In genomic region chr5:62587737-62588136, GRCh38 we compare ENCODE assay signal across 22 cellular contexts. TPM values are rescaled to one million over a fixed set of nuclear protein-coding genes. Genes with fewer than 3 reads are reported as not detected.
DNase-seq lines count a peak whose midpoint lies in the region; ATAC-seq and TF ChIP-seq lines count a peak whose summit lies in the region.
"Had no signal": no experiment of that assay in that cellular context is flagged by ENCODE, and none has a peak within 500 bp of the region (broad histone marks: within the 10 kb centered on the region; RNA-seq: fewer than 3 reads in every experiment).

No MANE protein-coding gene starts in this region.

- H3K27ac Mint-ChIP-seq in activated CD4-positive, alpha-beta memory T cell treated with anti-CD3 and anti-CD28 coated beads, Interleukin-2, amount 10 ng/mL, durations not matched to agents 7 days and 5 days = peak overlapping the region; percentile 11
- H3K27ac Mint-ChIP-seq in activated CD4-positive, alpha-beta memory T cell treated with anti-CD3 and anti-CD28 coated beads for 36 hours = no peak overlapping the region
- no peak overlapping the region for H3K27ac Mint-ChIP-seq in activated CD8-positive, alpha-beta T cell treated with anti-CD3 and anti-CD28 coated beads, Interleukin-2, amount 10 ng/mL, durations not matched to agents 7 days and 5 days
- H3K27ac Mint-ChIP-seq: IgD-negative memory B cell, memory B cell, T-cell had no signal

- 0 out of 2 replicates have a peak, but pooled peaks cover 6% of the 10 kb centered on the region for H3K36me3 ChIP-seq in KMS-11 (ENCODE audit: insufficient read depth)
- H3K36me3 ChIP-seq in right lobe of liver = no peaks in the 10 kb centered on the region
- H3K36me3 ChIP-seq in right atrium auricular region = no peaks in the 10 kb centered on the region
- H3K36me3 ChIP-seq: gastrocnemius medialis, thoracic aorta had no signal

- no peak for DNase-seq in activated CD4-positive, alpha-beta memory T cell treated with anti-CD3 and anti-CD28 coated beads, Interleukin-2, amount 10 ng/mL, durations not matched to agents 7 days and 5 days
- no peak for DNase-seq in activated CD4-positive, alpha-beta memory T cell treated with anti-CD3 and anti-CD28 coated beads for 36 hours
- DNase-seq in activated CD8-positive, alpha-beta T cell treated with anti-CD3 and anti-CD28 coated beads, Interleukin-2, amount 10 ng/mL, durations not matched to agents 7 days and 5 days = no peak
- DNase-seq in right lobe of liver (peak in 1 of 3 donors; percentile 58), SW 1271 (lab: John Stamatoyannopoulos, UW) (no peak), NCI-H1694 (lab: John Stamatoyannopoulos, UW) (no peak), right atrium auricular region (ENCODE audit: low spot score) (no peak)
- DNase-seq: 8988T; activated CD4-positive, CD25-positive, alpha-beta regulatory T cell; effector memory CD4-positive, alpha-beta T cell; gastrocnemius medialis; NCI-H446; right cardiac atrium; stimulated activated CD4-positive, alpha-beta T cell treated with anti-CD3 and anti-CD28 coated beads, Interleukin-1b, Interleukin-23, amount 100 ng/mL, for 48 hours; T-cell had no signal

- peaks cover 35% of the 10 kb centered on the region for H3K4me1 ChIP-seq in KMS-11 (ENCODE audit: low read depth, poor library complexity, severe bottlenecking)
- H3K4me1 ChIP-seq in right lobe of liver = peaks cover 0 to 19% (median 8%) of the 10 kb centered on the region in 4 donors
- H3K4me1 ChIP-seq in right atrium auricular region = no peaks in the 10 kb centered on the region
- H3K4me1 ChIP-seq: gastrocnemius medialis had no signal

- H4K20me1 ChIP-seq in KMS-11 (ENCODE audit: insufficient read depth) = no peaks in the 10 kb centered on the region

- peak; percentile 14 for ATAC-seq in activated CD8-positive, alpha-beta T cell treated with anti-CD3 and anti-CD28 coated beads, Interleukin-2, amount 10 ng/mL, durations not matched to agents 7 days and 5 days
- ATAC-seq in right lobe of liver = peak; percentile 83 to 86 (median 83)
- ATAC-seq: gastrocnemius medialis, Panc1, right cardiac atrium, T-cell had no signal

- peak overlapping the region; percentile 19; the same call in 1 of the 2 replicates for H3K27ac ChIP-seq in KMS-11
- H3K27ac ChIP-seq in right lobe of liver = peak overlapping the region in 1 of 3 donors; percentile 60
- no peak overlapping the region for H3K27ac ChIP-seq in right atrium auricular region
- H3K27ac ChIP-seq: cardiac muscle cell, gastrocnemius medialis, thoracic aorta had no signal

- H3K79me2 ChIP-seq in KMS-11 (ENCODE audit: insufficient read depth, low read depth) = no peaks in the 10 kb centered on the region

- H3K27me3 ChIP-seq in KMS-11 (ENCODE audit: insufficient read depth, low read depth) = no peaks in the 10 kb centered on the region
- no peaks in the 10 kb centered on the region for H3K27me3 ChIP-seq in right lobe of liver
- H3K27me3 ChIP-seq in right atrium auricular region = no peaks in the 10 kb centered on the region
- H3K27me3 ChIP-seq: cardiac muscle cell, gastrocnemius medialis had no signal

- POLR2A ChIA-PET in activated CD4-positive, alpha-beta memory T cell treated with anti-CD3 and anti-CD28 coated beads, Interleukin-2, amount 10 ng/mL, durations not matched to agents 7 days and 5 days (lab: Charles Lee) = no interaction called here
- POLR2A ChIA-PET in activated CD4-positive, alpha-beta memory T cell treated with anti-CD3 and anti-CD28 coated beads for 36 hours (lab: Charles Lee) = no interaction called here
- POLR2A ChIA-PET in activated CD8-positive, alpha-beta T cell treated with anti-CD3 and anti-CD28 coated beads, Interleukin-2, amount 10 ng/mL, durations not matched to agents 7 days and 5 days (lab: Charles Lee) = no interaction called here

- 21% methylated on average over 2 of the region's 3 CpGs for WGBS in right lobe of liver (ENCODE audit: insufficient coverage, low coverage, low lambda C conversion rate, missing lambda C conversion rate)

- no peak for TF ChIP-seq CTCF in KMS-11 (conservative IDR thresholded peaks at IDR 0.05; ENCODE audit: low read depth, low read length)
- TF ChIP-seq CTCF in right lobe of liver (IDR thresholded peaks at IDR 0.05) = no peak
- no peak for TF ChIP-seq CTCF in right atrium auricular region (IDR thresholded peaks at IDR 0.05)

- H3K4me2 ChIP-seq in KMS-11 = peak overlapping the region; percentile 19; the same call in 1 of the 2 replicates

- peaks cover 26% of the 10 kb centered on the region for H3K36me3 Mint-ChIP-seq in activated CD4-positive, alpha-beta memory T cell treated with anti-CD3 and anti-CD28 coated beads, Interleukin-2, amount 10 ng/mL, durations not matched to agents 7 days and 5 days (ENCODE audit: low read depth)
- H3K36me3 Mint-ChIP-seq in activated CD4-positive, alpha-beta memory T cell treated with anti-CD3 and anti-CD28 coated beads for 36 hours = peaks cover 21% of the 10 kb centered on the region
- peaks cover 23% of the 10 kb centered on the region for H3K36me3 Mint-ChIP-seq in activated CD8-positive, alpha-beta T cell treated with anti-CD3 and anti-CD28 coated beads, Interleukin-2, amount 10 ng/mL, durations not matched to agents 7 days and 5 days (ENCODE audit: low read depth)

- no peak overlapping the region for H2AFZ ChIP-seq in KMS-11 (ENCODE audit: low read depth)

- no peak overlapping the region for H3K4me3 Mint-ChIP-seq in activated CD4-positive, alpha-beta memory T cell treated with anti-CD3 and anti-CD28 coated beads, Interleukin-2, amount 10 ng/mL, durations not matched to agents 7 days and 5 days
- no peak overlapping the region for H3K4me3 Mint-ChIP-seq in activated CD4-positive, alpha-beta memory T cell treated with anti-CD3 and anti-CD28 coated beads for 36 hours
- H3K4me3 Mint-ChIP-seq in activated CD8-positive, alpha-beta T cell treated with anti-CD3 and anti-CD28 coated beads, Interleukin-2, amount 10 ng/mL, durations not matched to agents 7 days and 5 days = no peak overlapping the region
- H3K4me3 Mint-ChIP-seq: IgD-negative memory B cell, memory B cell, T-cell had no signal

- CTCF ChIA-PET in activated CD4-positive, alpha-beta memory T cell treated with anti-CD3 and anti-CD28 coated beads, Interleukin-2, amount 10 ng/mL, durations not matched to agents 7 days and 5 days (lab: Charles Lee) = interaction anchor here (1.2 to 1.3 kb wide), 2 partner anchors 9 to 185 kb away, joined by 3 to 5 read pairs; partner anchors contain the start of gene LRRC70
- CTCF ChIA-PET in activated CD4-positive, alpha-beta memory T cell treated with anti-CD3 and anti-CD28 coated beads for 36 hours (lab: Charles Lee) = no interaction called here
- CTCF ChIA-PET in activated CD8-positive, alpha-beta T cell treated with anti-CD3 and anti-CD28 coated beads, Interleukin-2, amount 10 ng/mL, durations not matched to agents 7 days and 5 days (lab: Charles Lee) = no interaction called here

- no peak overlapping the region for H3K9ac ChIP-seq in KMS-11

- TF ChIP-seq POLR2A in right lobe of liver (IDR thresholded peaks at IDR 0.05) = no peak

- H3K4me1 Mint-ChIP-seq in activated CD4-positive, alpha-beta memory T cell treated with anti-CD3 and anti-CD28 coated beads, Interleukin-2, amount 10 ng/mL, durations not matched to agents 7 days and 5 days = peaks cover 16% of the 10 kb centered on the region
- H3K4me1 Mint-ChIP-seq in activated CD4-positive, alpha-beta memory T cell treated with anti-CD3 and anti-CD28 coated beads for 36 hours (ENCODE audit: low read depth) = peaks cover 11% of the 10 kb centered on the region
- peaks cover 23% of the 10 kb centered on the region for H3K4me1 Mint-ChIP-seq in activated CD8-positive, alpha-beta T cell treated with anti-CD3 and anti-CD28 coated beads, Interleukin-2, amount 10 ng/mL, durations not matched to agents 7 days and 5 days (ENCODE audit: low read depth)

- H3K4me3 ChIP-seq in KMS-11 (IDR thresholded peaks at IDR 0.05; ENCODE audit: insufficient read depth, low read depth, low read length) = no peak overlapping the region
- H3K4me3 ChIP-seq in right lobe of liver = no peak overlapping the region
- no peak overlapping the region for H3K4me3 ChIP-seq in right atrium auricular region
- H3K4me3 ChIP-seq: cardiac muscle cell, gastrocnemius medialis, thoracic aorta had no signal

- H3K9me3 ChIP-seq in right lobe of liver (no peaks in the 10 kb centered on the region), right atrium auricular region (no peaks in the 10 kb centered on the region)
- H3K9me3 ChIP-seq: gastrocnemius medialis, thoracic aorta had no signal

- intact Hi-C loops in activated CD4-positive, alpha-beta memory T cell treated with anti-CD3 and anti-CD28 coated beads for 36 hours (cut with micrococcal nuclease) = no loop called here
- intact Hi-C loops in right lobe of liver (cut with DNase I) = no loop called here

- no peaks in the 10 kb centered on the region for H3K27me3 Mint-ChIP-seq in activated CD4-positive, alpha-beta memory T cell treated with anti-CD3 and anti-CD28 coated beads, Interleukin-2, amount 10 ng/mL, durations not matched to agents 7 days and 5 days
- no peaks in the 10 kb centered on the region for H3K27me3 Mint-ChIP-seq in activated CD4-positive, alpha-beta memory T cell treated with anti-CD3 and anti-CD28 coated beads for 36 hours
- H3K27me3 Mint-ChIP-seq in activated CD8-positive, alpha-beta T cell treated with anti-CD3 and anti-CD28 coated beads, Interleukin-2, amount 10 ng/mL, durations not matched to agents 7 days and 5 days (ENCODE audit: low read depth) = no peaks in the 10 kb centered on the region
- H3K27me3 Mint-ChIP-seq: IgD-negative memory B cell, memory B cell, T-cell had no signal

- H3K9me3 Mint-ChIP-seq in activated CD4-positive, alpha-beta memory T cell treated with anti-CD3 and anti-CD28 coated beads, Interleukin-2, amount 10 ng/mL, durations not matched to agents 7 days and 5 days = no peaks in the 10 kb centered on the region
- no peaks in the 10 kb centered on the region for H3K9me3 Mint-ChIP-seq in activated CD4-positive, alpha-beta memory T cell treated with anti-CD3 and anti-CD28 coated beads for 36 hours
- no peaks in the 10 kb centered on the region for H3K9me3 Mint-ChIP-seq in activated CD8-positive, alpha-beta T cell treated with anti-CD3 and anti-CD28 coated beads, Interleukin-2, amount 10 ng/mL, durations not matched to agents 7 days and 5 days (ENCODE audit: insufficient read depth)
- H3K9me3 Mint-ChIP-seq: activated naive CD4-positive, alpha-beta T cell treated with anti-CD3 and anti-CD28 coated beads, Interleukin-2, amount 50 U/mL, for 72 hours; T-cell had no signal

RNA-seq across cellular contexts. Expression of gene LRRC70, which starts 9.1 kb away (rescaled TPM):
- total RNA-seq in activated CD4-positive, alpha-beta memory T cell treated with anti-CD3 and anti-CD28 coated beads, Interleukin-2, amount 10 ng/mL, durations not matched to agents 7 days and 5 days = 1 to 10 TPM in 1 of 2 experiments, under 1 TPM in 1; 0.95 to 1.2 TPM
- total RNA-seq in activated CD4-positive, alpha-beta memory T cell treated with anti-CD3 and anti-CD28 coated beads for 36 hours = under 1 TPM; 0.34 to 0.40 TPM
- 1 to 10 TPM in 1 of 2 experiments, under 1 TPM in 1; 0.97 to 1.4 TPM for total RNA-seq in activated CD8-positive, alpha-beta T cell treated with anti-CD3 and anti-CD28 coated beads, Interleukin-2, amount 10 ng/mL, durations not matched to agents 7 days and 5 days
- 1 to 10 TPM in 4 of 6 experiments, under 1 TPM in 2; 0.37 to 1.7 (median 1.1) TPM for total RNA-seq in right lobe of liver
- total RNA-seq in right atrium auricular region = 1 to 10 TPM; 1.9 to 2.1 TPM
